24 cellular contexts compared by ENCODE assay signal in the genomic region with DNA sequence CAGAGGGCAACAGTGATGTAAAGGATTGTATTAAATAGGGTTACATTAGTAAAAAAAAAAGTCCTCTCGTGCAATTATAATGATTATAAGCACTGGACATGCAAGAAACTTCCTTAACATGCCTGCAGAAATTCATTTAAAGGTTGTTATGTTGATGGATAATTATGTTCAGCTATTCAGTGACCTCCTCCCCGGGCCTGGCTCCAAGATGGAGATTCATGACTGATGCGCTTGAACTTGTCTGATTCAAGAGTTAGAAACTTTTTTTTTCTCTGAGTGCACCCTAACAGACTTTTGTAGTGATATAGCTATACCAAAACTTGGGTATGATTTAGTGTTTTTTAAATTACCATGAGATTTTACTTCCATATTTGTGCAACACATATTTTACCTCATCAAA.
"Had no signal": no experiment of that assay in that cellular context is flagged by ENCODE, and none has a peak within 500 bp of the region (broad histone marks: within the 10 kb centered on the region; RNA-seq: fewer than 3 reads in every experiment).

No MANE protein-coding gene starts in this region.

- H3K4me1 ChIP-seq: ascending aorta, breast epithelium, colonic mucosa had no signal

- H3K4me3 ChIP-seq: ascending aorta, breast epithelium, cardiac muscle cell, colonic mucosa had no signal

- DNase-seq: activated CD4-positive, alpha-beta memory T cell treated with anti-CD3 and anti-CD28 coated beads for 36 hours; activated CD4-positive, alpha-beta T cell treated with anti-CD3 and anti-CD28 coated beads for 36 hours; activated CD4-positive, alpha-beta T cell treated with anti-CD3 and anti-CD28 coated beads, Interleukin-2, amount 10 ng/mL, durations not matched to agents 24 days and 14 days; activated CD4-positive, CD25-positive, alpha-beta regulatory T cell; activated CD4-positive, CD25-positive, alpha-beta regulatory T cell treated with anti-CD3 and anti-CD28 coated beads, Interleukin-2, amount 50 U/mL, for 72 hours; activated CD8-positive, alpha-beta memory T cell treated with anti-CD3 and anti-CD28 coated beads, Interleukin-2, amount 10 ng/mL, durations not matched to agents 7 days and 5 days; activated CD8-positive, alpha-beta memory T cell treated with anti-CD3 and anti-CD28 coated beads, Interleukin-2, amount 50 U/mL, for 4 hours; activated CD8-positive, alpha-beta T cell treated with anti-CD3 and anti-CD28 coated beads, Interleukin-2, amount 10 ng/mL, durations not matched to agents 7 days and 5 days; activated effector memory CD4-positive, alpha-beta T cell treated with anti-CD3 and anti-CD28 coated beads, Interleukin-2, amount 50 U/mL, for 16 hours; activated naive CD4-positive, alpha-beta T cell treated with anti-CD3 and anti-CD28 coated beads for 36 hours; activated naive CD8-positive, alpha-beta T cell treated with anti-CD3 and anti-CD28 coated beads for 36 hours; activated naive CD8-positive, alpha-beta T cell treated with anti-CD3 and anti-CD28 coated beads, Interleukin-2, amount 50 U/mL, for 24 hours; activated T-cell treated with anti-CD3 and anti-CD28 coated beads, Interleukin-2, amount 50 U/mL, for 1 hour; activated T-cell treated with anti-CD3 and anti-CD28 coated beads, Interleukin-2, amount 50 U/mL, for 48 hours; central memory CD4-positive, alpha-beta T cell; cerebellar nuclear complex; colonic mucosa; effector CD8-positive, alpha-beta T cell; head of caudate nucleus; T-helper 2 cell had no signal

- ATAC-seq: activated CD4-positive, alpha-beta T cell treated with anti-CD3 and anti-CD28 coated beads for 36 hours; activated CD8-positive, alpha-beta memory T cell treated with anti-CD3 and anti-CD28 coated beads, Interleukin-2, amount 10 ng/mL, durations not matched to agents 7 days and 5 days; activated CD8-positive, alpha-beta T cell treated with anti-CD3 and anti-CD28 coated beads, Interleukin-2, amount 10 ng/mL, durations not matched to agents 7 days and 5 days; activated naive CD8-positive, alpha-beta T cell treated with anti-CD3 and anti-CD28 coated beads, Interleukin-2, amount 50 U/mL, for 24 hours; esophagus mucosa had no signal

- H3K27me3 ChIP-seq: ascending aorta, breast epithelium, cardiac muscle cell, colonic mucosa had no signal

- H3K27ac ChIP-seq: ascending aorta, breast epithelium, cardiac muscle cell, colonic mucosa had no signal

- H3K9me3 ChIP-seq: ascending aorta, breast epithelium, colonic mucosa had no signal

- H3K36me3 ChIP-seq: ascending aorta, breast epithelium, cardiac muscle cell, colonic mucosa had no signal
